1 cellular context compared by ENCODE assay signal in the genomic region with DNA sequence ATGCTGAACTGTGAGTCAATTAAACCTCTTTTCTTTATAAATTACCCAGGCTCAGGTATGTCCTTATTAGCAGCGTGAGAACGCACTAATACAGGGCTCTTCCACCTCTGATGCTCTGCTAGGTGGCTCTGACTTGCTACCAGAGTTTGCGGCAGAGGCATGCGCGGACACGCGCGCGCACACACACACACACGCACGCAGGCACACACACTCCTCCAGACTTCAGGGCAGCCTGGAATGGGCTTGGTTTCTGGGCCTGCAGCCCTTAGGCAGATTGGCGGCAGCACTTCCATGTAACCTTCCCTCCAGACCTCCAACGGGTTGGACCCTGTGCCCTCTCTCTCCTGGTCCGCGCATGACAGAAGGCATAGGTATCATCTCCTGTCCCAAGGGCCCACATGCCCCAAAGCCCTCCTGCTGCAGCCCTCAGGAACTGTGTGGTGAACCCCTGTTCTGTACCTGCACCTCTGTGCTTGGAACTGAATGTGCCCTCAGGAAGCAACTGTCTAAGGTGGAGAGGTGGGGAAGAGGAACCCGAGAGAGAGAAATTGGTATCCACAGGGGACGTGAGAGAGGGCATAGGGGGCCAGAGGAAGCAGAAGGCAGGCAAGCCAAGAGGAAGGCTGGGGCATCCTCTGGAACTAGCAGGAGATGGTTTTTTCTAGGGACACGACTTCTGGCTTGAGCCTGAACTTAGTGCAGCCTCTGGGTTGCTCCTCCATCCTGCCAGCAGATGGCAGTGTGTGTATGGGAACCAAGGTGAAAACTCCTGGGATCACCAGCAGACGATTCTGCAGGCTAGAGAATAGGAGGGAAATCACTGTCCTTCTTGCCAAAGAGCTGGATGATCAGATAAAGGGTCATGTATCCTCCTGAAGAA.
A peak's percentile ranks its signal among the peaks of the same experiment; 100 is the strongest.
TF ChIP-seq lines count a peak whose summit lies in the region.

No MANE protein-coding gene starts in this region.

TF ChIP-seq in K562, 482 proteins besides CTCF, POLR2A, EP300 and RAD21 (continued from another document):
- TF ChIP-seq MEIS2 (IDR thresholded peaks at IDR 0.05; ENCODE audit: partially characterized antibody): no peak
- TF ChIP-seq ZFP1 (CRISPR knock-in tag; IDR thresholded peaks at IDR 0.05): no peak
- TF ChIP-seq, protein P1, sequence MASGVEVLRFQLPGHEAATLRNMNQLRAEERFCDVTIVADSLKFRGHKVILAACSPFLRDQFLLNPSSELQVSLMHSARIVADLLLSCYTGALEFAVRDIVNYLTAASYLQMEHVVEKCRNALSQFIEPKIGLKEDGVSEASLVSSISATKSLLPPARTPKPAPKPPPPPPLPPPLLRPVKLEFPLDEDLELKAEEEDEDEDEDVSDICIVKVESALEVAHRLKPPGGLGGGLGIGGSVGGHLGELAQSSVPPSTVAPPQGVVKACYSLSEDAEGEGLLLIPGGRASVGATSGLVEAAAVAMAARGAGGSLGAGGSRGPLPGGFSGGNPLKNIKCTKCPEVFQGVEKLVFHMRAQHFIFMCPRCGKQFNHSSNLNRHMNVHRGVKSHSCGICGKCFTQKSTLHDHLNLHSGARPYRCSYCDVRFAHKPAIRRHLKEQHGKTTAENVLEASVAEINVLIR (CRISPR knock-in tag; IDR thresholded peaks at IDR 0.05): no peak
- TF ChIP-seq GTF2E2 (tag; IDR thresholded peaks at IDR 0.05): no peak
- TF ChIP-seq SUPT5H (IDR thresholded peaks at IDR 0.05): no peak
- TF ChIP-seq SRSF9 (IDR thresholded peaks at IDR 0.05; ENCODE audit: borderline replicate concordance, low read depth, low read length): no peak
- TF ChIP-seq, protein P2, sequence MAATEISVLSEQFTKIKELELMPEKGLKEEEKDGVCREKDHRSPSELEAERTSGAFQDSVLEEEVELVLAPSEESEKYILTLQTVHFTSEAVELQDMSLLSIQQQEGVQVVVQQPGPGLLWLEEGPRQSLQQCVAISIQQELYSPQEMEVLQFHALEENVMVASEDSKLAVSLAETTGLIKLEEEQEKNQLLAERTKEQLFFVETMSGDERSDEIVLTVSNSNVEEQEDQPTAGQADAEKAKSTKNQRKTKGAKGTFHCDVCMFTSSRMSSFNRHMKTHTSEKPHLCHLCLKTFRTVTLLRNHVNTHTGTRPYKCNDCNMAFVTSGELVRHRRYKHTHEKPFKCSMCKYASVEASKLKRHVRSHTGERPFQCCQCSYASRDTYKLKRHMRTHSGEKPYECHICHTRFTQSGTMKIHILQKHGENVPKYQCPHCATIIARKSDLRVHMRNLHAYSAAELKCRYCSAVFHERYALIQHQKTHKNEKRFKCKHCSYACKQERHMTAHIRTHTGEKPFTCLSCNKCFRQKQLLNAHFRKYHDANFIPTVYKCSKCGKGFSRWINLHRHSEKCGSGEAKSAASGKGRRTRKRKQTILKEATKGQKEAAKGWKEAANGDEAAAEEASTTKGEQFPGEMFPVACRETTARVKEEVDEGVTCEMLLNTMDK (IDR thresholded peaks at IDR 0.05; ENCODE audit: borderline replicate concordance, insufficient read depth, low read depth, low read length, poor library complexity, severe bottlenecking): peak; percentile 7
- TF ChIP-seq SMC3 (conservative IDR thresholded peaks at IDR 0.05; ENCODE audit: insufficient read depth, low read depth, low read length): peak; percentile 86
- TF ChIP-seq TCF7L2 (IDR thresholded peaks at IDR 0.05; ENCODE audit: low read depth, low read length): no peak; the same call in 1 of the 2 replicates
- TF ChIP-seq FIP1L1 (IDR thresholded peaks at IDR 0.05; ENCODE audit: low read depth, low read length, poor library complexity, severe bottlenecking): no peak
- no peak for TF ChIP-seq ZNF212 (CRISPR knock-in tag; IDR thresholded peaks at IDR 0.05)
- TF ChIP-seq RB1 (IDR thresholded peaks at IDR 0.05; ENCODE audit: low read depth): 0 out of 2 replicates have a peak, but pooled peaks have one; percentile 13
- TF ChIP-seq, protein P3, sequence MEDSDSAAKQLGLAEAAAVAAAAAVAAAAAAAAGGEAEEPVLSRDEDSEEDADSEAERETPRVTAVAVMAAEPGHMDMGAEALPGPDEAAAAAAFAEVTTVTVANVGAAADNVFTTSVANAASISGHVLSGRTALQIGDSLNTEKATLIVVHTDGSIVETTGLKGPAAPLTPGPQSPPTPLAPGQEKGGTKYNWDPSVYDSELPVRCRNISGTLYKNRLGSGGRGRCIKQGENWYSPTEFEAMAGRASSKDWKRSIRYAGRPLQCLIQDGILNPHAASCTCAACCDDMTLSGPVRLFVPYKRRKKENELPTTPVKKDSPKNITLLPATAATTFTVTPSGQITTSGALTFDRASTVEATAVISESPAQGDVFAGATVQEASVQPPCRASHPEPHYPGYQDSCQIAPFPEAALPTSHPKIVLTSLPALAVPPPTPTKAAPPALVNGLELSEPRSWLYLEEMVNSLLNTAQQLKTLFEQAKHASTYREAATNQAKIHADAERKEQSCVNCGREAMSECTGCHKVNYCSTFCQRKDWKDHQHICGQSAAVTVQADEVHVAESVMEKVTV (CRISPR knock-in tag; IDR thresholded peaks at IDR 0.05): peak; percentile 55
- TF ChIP-seq, protein P4, sequence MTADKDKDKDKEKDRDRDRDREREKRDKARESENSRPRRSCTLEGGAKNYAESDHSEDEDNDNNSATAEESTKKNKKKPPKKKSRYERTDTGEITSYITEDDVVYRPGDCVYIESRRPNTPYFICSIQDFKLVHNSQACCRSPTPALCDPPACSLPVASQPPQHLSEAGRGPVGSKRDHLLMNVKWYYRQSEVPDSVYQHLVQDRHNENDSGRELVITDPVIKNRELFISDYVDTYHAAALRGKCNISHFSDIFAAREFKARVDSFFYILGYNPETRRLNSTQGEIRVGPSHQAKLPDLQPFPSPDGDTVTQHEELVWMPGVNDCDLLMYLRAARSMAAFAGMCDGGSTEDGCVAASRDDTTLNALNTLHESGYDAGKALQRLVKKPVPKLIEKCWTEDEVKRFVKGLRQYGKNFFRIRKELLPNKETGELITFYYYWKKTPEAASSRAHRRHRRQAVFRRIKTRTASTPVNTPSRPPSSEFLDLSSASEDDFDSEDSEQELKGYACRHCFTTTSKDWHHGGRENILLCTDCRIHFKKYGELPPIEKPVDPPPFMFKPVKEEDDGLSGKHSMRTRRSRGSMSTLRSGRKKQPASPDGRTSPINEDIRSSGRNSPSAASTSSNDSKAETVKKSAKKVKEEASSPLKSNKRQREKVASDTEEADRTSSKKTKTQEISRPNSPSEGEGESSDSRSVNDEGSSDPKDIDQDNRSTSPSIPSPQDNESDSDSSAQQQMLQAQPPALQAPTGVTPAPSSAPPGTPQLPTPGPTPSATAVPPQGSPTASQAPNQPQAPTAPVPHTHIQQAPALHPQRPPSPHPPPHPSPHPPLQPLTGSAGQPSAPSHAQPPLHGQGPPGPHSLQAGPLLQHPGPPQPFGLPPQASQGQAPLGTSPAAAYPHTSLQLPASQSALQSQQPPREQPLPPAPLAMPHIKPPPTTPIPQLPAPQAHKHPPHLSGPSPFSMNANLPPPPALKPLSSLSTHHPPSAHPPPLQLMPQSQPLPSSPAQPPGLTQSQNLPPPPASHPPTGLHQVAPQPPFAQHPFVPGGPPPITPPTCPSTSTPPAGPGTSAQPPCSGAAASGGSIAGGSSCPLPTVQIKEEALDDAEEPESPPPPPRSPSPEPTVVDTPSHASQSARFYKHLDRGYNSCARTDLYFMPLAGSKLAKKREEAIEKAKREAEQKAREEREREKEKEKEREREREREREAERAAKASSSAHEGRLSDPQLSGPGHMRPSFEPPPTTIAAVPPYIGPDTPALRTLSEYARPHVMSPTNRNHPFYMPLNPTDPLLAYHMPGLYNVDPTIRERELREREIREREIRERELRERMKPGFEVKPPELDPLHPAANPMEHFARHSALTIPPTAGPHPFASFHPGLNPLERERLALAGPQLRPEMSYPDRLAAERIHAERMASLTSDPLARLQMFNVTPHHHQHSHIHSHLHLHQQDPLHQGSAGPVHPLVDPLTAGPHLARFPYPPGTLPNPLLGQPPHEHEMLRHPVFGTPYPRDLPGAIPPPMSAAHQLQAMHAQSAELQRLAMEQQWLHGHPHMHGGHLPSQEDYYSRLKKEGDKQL (CRISPR knock-in tag; IDR thresholded peaks at IDR 0.05; ENCODE audit: borderline replicate concordance): no peak
- TF ChIP-seq ZNF311 (CRISPR knock-in tag; IDR thresholded peaks at IDR 0.05): no peak
- no peak for TF ChIP-seq TOE1 (IDR thresholded peaks at IDR 0.05; ENCODE audit: borderline replicate concordance)
- no peak for TF ChIP-seq TOE1 (CRISPR knock-in tag; IDR thresholded peaks at IDR 0.05; ENCODE audit: borderline replicate concordance, low read depth)
- TF ChIP-seq STAG1 (CRISPR knock-in tag; IDR thresholded peaks at IDR 0.05; ENCODE audit: borderline replicate concordance): peak; percentile 28; the same call in 1 of the 2 replicates
- TF ChIP-seq, protein P5, sequence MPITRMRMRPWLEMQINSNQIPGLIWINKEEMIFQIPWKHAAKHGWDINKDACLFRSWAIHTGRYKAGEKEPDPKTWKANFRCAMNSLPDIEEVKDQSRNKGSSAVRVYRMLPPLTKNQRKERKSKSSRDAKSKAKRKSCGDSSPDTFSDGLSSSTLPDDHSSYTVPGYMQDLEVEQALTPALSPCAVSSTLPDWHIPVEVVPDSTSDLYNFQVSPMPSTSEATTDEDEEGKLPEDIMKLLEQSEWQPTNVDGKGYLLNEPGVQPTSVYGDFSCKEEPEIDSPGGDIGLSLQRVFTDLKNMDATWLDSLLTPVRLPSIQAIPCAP (CRISPR knock-in tag; IDR thresholded peaks at IDR 0.05; ENCODE audit: borderline replicate concordance): no peak
- no peak for TF ChIP-seq HMGN3 (IDR thresholded peaks at IDR 0.05; ENCODE audit: borderline replicate concordance, extremely low read depth, insufficient read length, low read depth, low read length)
- TF ChIP-seq, protein P6, sequence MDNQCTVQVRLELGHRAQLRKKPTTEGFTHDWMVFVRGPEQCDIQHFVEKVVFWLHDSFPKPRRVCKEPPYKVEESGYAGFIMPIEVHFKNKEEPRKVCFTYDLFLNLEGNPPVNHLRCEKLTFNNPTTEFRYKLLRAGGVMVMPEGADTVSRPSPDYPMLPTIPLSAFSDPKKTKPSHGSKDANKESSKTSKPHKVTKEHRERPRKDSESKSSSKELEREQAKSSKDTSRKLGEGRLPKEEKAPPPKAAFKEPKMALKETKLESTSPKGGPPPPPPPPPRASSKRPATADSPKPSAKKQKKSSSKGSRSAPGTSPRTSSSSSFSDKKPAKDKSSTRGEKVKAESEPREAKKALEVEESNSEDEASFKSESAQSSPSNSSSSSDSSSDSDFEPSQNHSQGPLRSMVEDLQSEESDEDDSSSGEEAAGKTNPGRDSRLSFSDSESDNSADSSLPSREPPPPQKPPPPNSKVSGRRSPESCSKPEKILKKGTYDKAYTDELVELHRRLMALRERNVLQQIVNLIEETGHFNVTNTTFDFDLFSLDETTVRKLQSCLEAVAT (IDR thresholded peaks at IDR 0.05): no peak
- TF ChIP-seq TAF9B (IDR thresholded peaks at IDR 0.05; ENCODE audit: partially characterized antibody): no peak
TF ChIP-seq in K562: peak in this region for 5.
